In genomic region chr2:58906151-58906645, GRCh38 we compare ENCODE assay signal across 20 cellular contexts.
A peak's percentile ranks its signal among the peaks of the same experiment; 100 is the strongest.
DNase-seq lines count a peak whose midpoint lies in the region; ATAC-seq, FAIRE-seq and TF ChIP-seq lines count a peak whose summit lies in the region.
"Had no signal": no experiment of that assay in that cellular context is flagged by ENCODE, and none has a peak within 500 bp of the region (broad histone marks: within the 10 kb centered on the region; RNA-seq: fewer than 3 reads in every experiment).

No MANE protein-coding gene starts in this region.

- no peaks in the 10 kb centered on the region for H3K36me3 Mint-ChIP-seq in nephron progenitor cell (ENCODE audit: low read depth)
- H3K36me3 Mint-ChIP-seq: activated naive CD4-positive, alpha-beta T cell treated with anti-CD3 and anti-CD28 coated beads, Interleukin-2, amount 50 U/mL, for 72 hours; CD8-positive, alpha-beta memory T cell had no signal

- peak; percentile 78 for DNase-seq in DMS153 treated with DMSO at 0.1 percent for 48 hours (lab: John Stamatoyannopoulos, UW; ENCODE audit: unreplicated experiment)
- DNase-seq in LNCaP clone FGC (ENCODE audit: low read depth) = peak; percentile 11
- DNase-seq in NCI-H69 (lab: John Stamatoyannopoulos, UW) = peak; percentile 38
- no peak for DNase-seq in nephron progenitor cell
- DNase-seq: CD8-positive, alpha-beta memory T cell; cerebellar nuclear complex; gastrocnemius medialis; KBM-7; MV-4-11; NCI-H2227 treated with DMSO at 0.1 percent for 48 hours; small intestine; stimulated activated CD4-positive, alpha-beta T cell treated with anti-CD3 and anti-CD28 coated beads, Interleukin-2, amount 100 ng/mL, for 48 hours; tibial artery had no signal

- H3K9me3 Mint-ChIP-seq in nephron progenitor cell = no peaks in the 10 kb centered on the region
- H3K9me3 Mint-ChIP-seq: CD8-positive, alpha-beta memory T cell; stimulated activated naive CD8-positive, alpha-beta T cell treated with anti-CD3 and anti-CD28 coated beads, Interleukin-15, Interleukin-2, amounts not matched to agents 100 ng/mL and 50 ng/mL, for 24 hours had no signal

- no peak overlapping the region for H3K4me3 ChIP-seq in LNCaP clone FGC (ENCODE audit: low read depth, low read length)
- H3K4me3 ChIP-seq: gastrocnemius medialis, tibial artery had no signal

- no peak overlapping the region for H3K27ac Mint-ChIP-seq in nephron progenitor cell
- H3K27ac Mint-ChIP-seq: activated naive CD4-positive, alpha-beta T cell treated with anti-CD3 and anti-CD28 coated beads, Interleukin-2, amount 50 U/mL, for 72 hours; CD8-positive, alpha-beta memory T cell; stimulated activated naive CD8-positive, alpha-beta T cell treated with anti-CD3 and anti-CD28 coated beads, Interleukin-15, Interleukin-2, amounts not matched to agents 100 ng/mL and 50 ng/mL, for 24 hours had no signal

- peak; percentile 77 for FAIRE-seq in islet of Langerhans (lab: Jason Lieb, UNC)
- FAIRE-seq: astrocyte, keratinocyte, small intestine had no signal

- no peak overlapping the region for H3K4me3 Mint-ChIP-seq in nephron progenitor cell
- H3K4me3 Mint-ChIP-seq: CD8-positive, alpha-beta memory T cell; stimulated activated naive CD8-positive, alpha-beta T cell treated with anti-CD3 and anti-CD28 coated beads, Interleukin-15, Interleukin-2, amounts not matched to agents 100 ng/mL and 50 ng/mL, for 24 hours had no signal

- ATAC-seq in HG02938 (IDR thresholded peaks at IDR 0.05; ENCODE audit: unreplicated experiment) = no peak
- no peak for ATAC-seq in HG03460 (IDR thresholded peaks at IDR 0.05; ENCODE audit: unreplicated experiment)
- ATAC-seq: activated naive CD4-positive, alpha-beta T cell treated with anti-CD3 and anti-CD28 coated beads, Interleukin-2, amount 50 U/mL, for 72 hours; gastrocnemius medialis had no signal

- TF ChIP-seq CTCF in LNCaP clone FGC (IDR thresholded peaks at IDR 0.05; ENCODE audit: control insufficient read depth, extremely low read depth, insufficient read depth) (no peak), nephron progenitor cell (IDR thresholded peaks at IDR 0.05) (no peak)

- H3K27me3 Mint-ChIP-seq in nephron progenitor cell (ENCODE audit: low read depth, poor library complexity) = peaks cover 3% of the 10 kb centered on the region
- H3K27me3 Mint-ChIP-seq: CD8-positive, alpha-beta memory T cell; stimulated activated naive CD8-positive, alpha-beta T cell treated with anti-CD3 and anti-CD28 coated beads, Interleukin-15, Interleukin-2, amounts not matched to agents 100 ng/mL and 50 ng/mL, for 24 hours had no signal

- H3K4me1 Mint-ChIP-seq in nephron progenitor cell = no peaks in the 10 kb centered on the region
- H3K4me1 Mint-ChIP-seq: CD8-positive, alpha-beta memory T cell had no signal
